ENCODE assay signal across 8 cellular contexts in genomic region chr6:30722280-30723112, GRCh38. TPM values are rescaled to one million over a fixed set of nuclear protein-coding genes. Genes with fewer than 3 reads are reported as not detected.
A peak's percentile ranks its signal among the peaks of the same experiment; 100 is the strongest.
DNase-seq lines count a peak whose midpoint lies in the region; ATAC-seq and TF ChIP-seq lines count a peak whose summit lies in the region.

No MANE protein-coding gene starts in this region.

- CTCF ChIA-PET in activated B cell treated with CpG ODN at 0.5 μM for 24 hours (lab: Charles Lee): interaction anchor here (0.9 to 20.0 kb wide), 17 partner anchors 9 to 365 kb away, joined by 3 to 576 read pairs (median 7); partner anchors contain the start of genes ATAT1, DHX16, MRPS18B and NRM

- intact Hi-C loops in activated B cell treated with CpG ODN at 0.5 μM for 24 hours (cut with micrococcal nuclease): loop anchor here (1.0 to 2.0 kb wide), 2 partner anchors 43 to 240 kb away; no protein-coding TSS in a partner anchor

- H3K9me3 Mint-ChIP-seq in activated B cell treated with CpG ODN at 0.5 μM for 24 hours: no peaks in the 10 kb centered on the region

- no peaks in the 10 kb centered on the region for H3K27me3 Mint-ChIP-seq in activated B cell treated with CpG ODN at 0.5 μM for 24 hours

- peaks cover 56% of the 10 kb centered on the region for H3K4me1 Mint-ChIP-seq in activated B cell treated with CpG ODN at 0.5 μM for 24 hours

- H3K27ac Mint-ChIP-seq in activated B cell treated with CpG ODN at 0.5 μM for 24 hours: peak overlapping the region; percentile 97

- peak; percentile 95 for TF ChIP-seq CTCF in activated B cell treated with CpG ODN at 0.5 μM for 24 hours (IDR thresholded peaks at IDR 0.05)

- H3K4me3 Mint-ChIP-seq in activated B cell treated with CpG ODN at 0.5 μM for 24 hours: peak overlapping the region; percentile 99

- DNase-seq in A172 (ENCODE audit: low spot score): peak; percentile 71
- peak; percentile 58 for DNase-seq in NCI-H2196 treated with DMSO at 0.1 percent for 48 hours (lab: John Stamatoyannopoulos, UW; ENCODE audit: unreplicated experiment)
- peak; percentile 81 for DNase-seq in activated B cell treated with CpG ODN at 0.5 μM for 24 hours
- DNase-seq in caudate nucleus (lab: John Stamatoyannopoulos, UW): peak in 57 of 61 donors; percentile 7 to 83 (median 60)
- peak; percentile 59 for DNase-seq in iris pigment epithelial cell (ENCODE audit: low read depth)
- DNase-seq in stimulated activated CD4-positive, alpha-beta T cell treated with anti-CD3 and anti-CD28 coated beads, Interleukin-12 subunit alpha, Interleukin-12 subunit beta, amount 100 ng/mL, for 4 hours: peak; percentile 82

- peak; percentile 33 for TF ChIP-seq POLR2A in GM18505 (IDR thresholded peaks at IDR 0.05; ENCODE audit: borderline replicate concordance, extremely low read depth, insufficient read depth, insufficient read length)

- peaks cover 62% of the 10 kb centered on the region for H3K36me3 Mint-ChIP-seq in activated B cell treated with CpG ODN at 0.5 μM for 24 hours (ENCODE audit: low read depth)

- no peak for ATAC-seq in GM18505 (IDR thresholded peaks at IDR 0.05; ENCODE audit: unreplicated experiment)
- no peak for ATAC-seq in activated B cell treated with CpG ODN at 0.5 μM for 24 hours (ENCODE audit: low read depth)
- ATAC-seq in GM18861 (IDR thresholded peaks at IDR 0.05; ENCODE audit: unreplicated experiment): no peak

- no peak overlapping the region for H3K27ac ChIP-seq in caudate nucleus (ENCODE audit: low read depth, low read length)

- POLR2A ChIA-PET in activated B cell treated with CpG ODN at 0.5 μM for 24 hours (lab: Charles Lee): interaction anchor here (0.9 to 22.6 kb wide), 9 partner anchors 9 to 396 kb away, joined by 3 to 697 read pairs (median 16); partner anchors contain the start of genes ATAT1, C6orf136, DHX16 and MRPS18B

RNA-seq across cellular contexts. Expression of gene TUBB, which starts 2.3 kb away (rescaled TPM):
- total RNA-seq in A172 (2014; rRNA removed; shearing (Covaris generic)): 1,118 and 1,364 TPM in 2 replicates
- 700 and 725 TPM in 2 replicates for total RNA-seq in activated B cell treated with CpG ODN at 0.5 μM for 24 hours

RNA-seq across cellular contexts. Expression of gene MDC1, which starts 5.4 kb away (rescaled TPM):
- total RNA-seq in A172 (2014; rRNA removed; shearing (Covaris generic)): 4.8 and 7.6 TPM in 2 replicates
- total RNA-seq in activated B cell treated with CpG ODN at 0.5 μM for 24 hours: 62.4 and 65.6 TPM in 2 replicates

RNA-seq across cellular contexts. Expression of gene FLOT1, which starts 20.0 kb away (rescaled TPM):
- total RNA-seq in A172 (2014; rRNA removed; shearing (Covaris generic)): 163 and 165 TPM in 2 replicates
- total RNA-seq in activated B cell treated with CpG ODN at 0.5 μM for 24 hours: 49.1 and 52.0 TPM in 2 replicates

RNA-seq across cellular contexts. Expression of gene IER3, which starts 21.9 kb away (rescaled TPM):
- total RNA-seq in A172 (2014; rRNA removed; shearing (Covaris generic)): 61.1 and 63.2 TPM in 2 replicates
- total RNA-seq in activated B cell treated with CpG ODN at 0.5 μM for 24 hours: 3.0 and 3.3 TPM in 2 replicates

RNA-seq across cellular contexts. Expression of gene NRM, which starts 31.7 kb away (rescaled TPM):
- total RNA-seq in A172 (2014; rRNA removed; shearing (Covaris generic)): 13.2 and 14.0 TPM in 2 replicates
- 17.4 and 17.8 TPM in 2 replicates for total RNA-seq in activated B cell treated with CpG ODN at 0.5 μM for 24 hours
